In genomic region chr4:1246901-1247810, GRCh38 we compare ENCODE assay signal across 8 cellular contexts. TPM values are rescaled to one million over a fixed set of nuclear protein-coding genes. Genes with fewer than 3 reads are reported as not detected.
DNase-seq lines count a peak whose midpoint lies in the region; ATAC-seq and TF ChIP-seq lines count a peak whose summit lies in the region.

No MANE protein-coding gene starts in this region.

- H3K27me3 Mint-ChIP-seq in effector memory CD8-positive, alpha-beta T cell, result no peaks in the 10 kb centered on the region
- no peaks in the 10 kb centered on the region for H3K27me3 Mint-ChIP-seq in mesothelial cell of epicardium (ENCODE audit: low read depth)

- peaks cover 76% of the 10 kb centered on the region for H3K36me3 Mint-ChIP-seq in effector memory CD8-positive, alpha-beta T cell (ENCODE audit: insufficient read depth)
- H3K36me3 Mint-ChIP-seq in mesothelial cell of epicardium, result peaks cover 25% of the 10 kb centered on the region

- H3K27me3 ChIP-seq in SJSA1 (replicated peaks) (no peaks in the 10 kb centered on the region), vagina (no peaks in the 10 kb centered on the region)

- TF ChIP-seq CTCF in mesothelial cell of epicardium (IDR thresholded peaks at IDR 0.05; ENCODE audit: unreplicated experiment), result no peak
- TF ChIP-seq CTCF in vagina (IDR thresholded peaks at IDR 0.05), result no peak

- no peak for ATAC-seq in effector memory CD8-positive, alpha-beta T cell (replicated peaks)
- ATAC-seq in HG02571 (IDR thresholded peaks at IDR 0.05; ENCODE audit: unreplicated experiment), result no peak

- intact Hi-C loops in vagina (cut with DNase I), result loop anchor here (5.0 kb wide), 2 partner anchors 40 to 80 kb away; no protein-coding TSS in a partner anchor

- no peaks in the 10 kb centered on the region for H3K9me3 Mint-ChIP-seq in effector memory CD8-positive, alpha-beta T cell
- H3K9me3 Mint-ChIP-seq in mesothelial cell of epicardium, result peaks cover 4% of the 10 kb centered on the region

- H3K9me3 ChIP-seq in SJSA1 (replicated peaks), result no peaks in the 10 kb centered on the region
- no peaks in the 10 kb centered on the region for H3K9me3 ChIP-seq in vagina

- no peak for TF ChIP-seq POLR2A in vagina (IDR thresholded peaks at IDR 0.05)

- H3K4me1 Mint-ChIP-seq in effector memory CD8-positive, alpha-beta T cell (ENCODE audit: low read depth in 2 of 2), result peaks cover 60 to 63% of the 10 kb centered on the region in 2 donors
- peaks cover 27% of the 10 kb centered on the region for H3K4me1 Mint-ChIP-seq in mesothelial cell of epicardium

- peak overlapping the region; percentile 89 to 97 for H3K27ac Mint-ChIP-seq in effector memory CD8-positive, alpha-beta T cell
- peak overlapping the region; percentile 82 for H3K27ac Mint-ChIP-seq in mesothelial cell of epicardium

- H3K4me1 ChIP-seq in SJSA1 (replicated peaks), result peaks cover 17% of the 10 kb centered on the region
- H3K4me1 ChIP-seq in vagina, result peaks cover 82% of the 10 kb centered on the region

- H3K4me3 Mint-ChIP-seq in effector memory CD8-positive, alpha-beta T cell, result peak overlapping the region; percentile 86 to 94
- peak overlapping the region; percentile 76 for H3K4me3 Mint-ChIP-seq in mesothelial cell of epicardium

- peak overlapping the region; percentile 65; the same call in 1 of the 2 replicates for H3K27ac ChIP-seq in SJSA1
- H3K27ac ChIP-seq in vagina, result peak overlapping the region; percentile 91

- H3K4me3 ChIP-seq in SJSA1, result peak overlapping the region; percentile 91
- peak overlapping the region; percentile 64 to 89 for H3K4me3 ChIP-seq in vagina

- peak; percentile 22 for DNase-seq in stimulated activated CD4-positive, alpha-beta T cell treated with anti-CD3 and anti-CD28 coated beads, Interleukin-1b, Interleukin-23, amount 100 ng/mL, for 48 hours
- no peak for DNase-seq in stimulated activated CD4-positive, alpha-beta T cell treated with anti-CD3 and anti-CD28 coated beads, Interleukin-12 subunit alpha, Interleukin-12 subunit beta, amount 100 ng/mL, for 4 hours
- no peak for DNase-seq in SJSA1 (ENCODE audit: low read depth in 1 of 2, low spot score in 2 of 2)
- peak in 1 of 3 experiments; percentile 19 for DNase-seq in effector memory CD8-positive, alpha-beta T cell
- no peak for DNase-seq in mesothelial cell of epicardium (ENCODE audit: low spot score in 2 of 2, unreplicated experiment in 2 of 2)
- DNase-seq in vagina (ENCODE audit: extremely low spot score in 2 of 2), result peak in 1 of 2 donors; percentile 89
- no peak for DNase-seq in GDM1 (lab: John Stamatoyannopoulos, UW)

- 0 out of 2 replicates have a peak, but pooled peaks cover 5% of the 10 kb centered on the region for H3K36me3 ChIP-seq in SJSA1
- H3K36me3 ChIP-seq in vagina, result no peaks in the 10 kb centered on the region

RNA-seq across cellular contexts. Expression of gene CTBP1, which starts 1.8 kb away (rescaled TPM):
- 80.9 and 89.3 TPM in 2 replicates for total RNA-seq in SJSA1 (2014; rRNA removed; shearing (Covaris generic))
- 186 to 194 TPM (median 192 TPM) in 3 replicates for total RNA-seq in mesothelial cell of epicardium
- total RNA-seq in vagina, result 93.1 TPM

RNA-seq across cellular contexts. Expression of gene MAEA, which starts 42.5 kb away (rescaled TPM):
- total RNA-seq in SJSA1 (2014; rRNA removed; shearing (Covaris generic)), result 34.4 and 39.7 TPM in 2 replicates
- total RNA-seq in mesothelial cell of epicardium (73.4 to 78.2 TPM (median 74.7 TPM) in 3 replicates), vagina (103 TPM)
